ENCODE assay signal across 8 cellular contexts in the genomic region with DNA sequence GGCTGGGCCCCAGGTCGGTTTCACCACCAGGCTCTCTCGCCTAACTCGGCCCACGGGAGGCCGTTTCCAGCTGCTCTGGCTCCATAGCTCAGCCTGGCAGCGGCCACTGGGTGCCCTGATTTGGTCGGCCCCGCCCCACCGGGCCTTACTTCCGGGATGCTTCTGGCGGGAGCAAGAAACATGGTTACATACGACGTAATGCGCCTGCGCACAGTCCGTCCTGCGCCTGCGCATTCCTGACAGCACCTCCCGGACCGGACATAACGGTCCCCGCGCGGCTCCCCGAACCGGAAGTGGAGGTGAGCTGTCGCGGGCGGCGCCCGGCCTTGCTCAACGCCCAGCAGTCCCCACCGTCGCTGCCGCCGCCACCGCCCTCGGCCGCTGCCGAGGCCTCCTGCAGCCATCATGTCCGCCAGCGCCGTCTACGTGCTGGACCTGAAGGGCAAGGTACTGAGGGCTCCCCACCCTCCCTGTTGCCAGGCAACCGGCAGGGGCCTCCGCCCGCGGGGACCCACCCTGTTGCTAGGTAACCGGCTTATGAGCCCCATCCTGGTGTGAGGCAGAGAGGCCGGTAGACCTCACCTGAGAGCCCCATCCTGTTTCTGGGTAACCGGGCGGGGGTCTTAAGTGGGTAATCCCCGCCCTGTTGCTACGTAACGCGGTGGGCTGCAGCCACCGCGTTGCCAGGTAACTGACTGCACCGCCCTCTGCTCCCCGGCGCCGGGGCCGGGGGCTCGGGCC. TPM values are rescaled to one million over a fixed set of nuclear protein-coding genes. Genes with fewer than 3 reads are reported as not detected.
A peak's percentile ranks its signal among the peaks of the same experiment; 100 is the strongest.
DNase-seq lines count a peak whose midpoint lies in the region; ATAC-seq and TF ChIP-seq lines count a peak whose summit lies in the region.

Gene AP1M1 (plus strand): TSS at position 290 of the 741 bp plus-strand sequence. CDS start 116 bp downstream, at position 406.

- no peaks in the 10 kb centered on the region for H3K27me3 Mint-ChIP-seq in naive thymus-derived CD8-positive, alpha-beta T cell

- in situ Hi-C loops in GM23248 (cut with MboI): loop anchor here (25.0 kb wide), 1 partner anchor 560 kb away; the partner anchor contains the start of gene CYP4F3

- H3K4me2 ChIP-seq in DND-41 (ENCODE audit: insufficient read depth, low read length) (peak within 1 kb of the TSS; percentile 82), GM23248 (ENCODE audit: unreplicated experiment) (peak within 1 kb of the TSS; percentile 87), fibroblast of lung (ENCODE audit: extremely low read depth, insufficient read depth, low read length) (peak within 1 kb of the TSS; percentile 100)

- 1 to 2% methylated on average over 59 to 64 of the region's 64 CpGs for WGBS in GM23248 (ENCODE audit: low coverage in 1 of 2, low lambda C conversion rate in 2 of 2, missing lambda C conversion rate in 2 of 2), 2 experiments

- peaks cover 31 to 59% (median 48%) of the 10 kb centered on the region in 4 donors for H3K4me1 Mint-ChIP-seq in naive thymus-derived CD8-positive, alpha-beta T cell

- H3K9me3 ChIP-seq in DND-41 (ENCODE audit: insufficient read depth, low read length, severe bottlenecking) (no peaks in the 10 kb centered on the region), GM23248 (ENCODE audit: low read depth) (no peaks in the 10 kb centered on the region), fibroblast of lung (ENCODE audit: control insufficient read depth, insufficient read depth, low read depth, low read length) (no peaks in the 10 kb centered on the region)

- no peaks in the 10 kb centered on the region for H3K27me3 ChIP-seq in DND-41 (ENCODE audit: insufficient read depth, low read length, poor library complexity)
- H3K27me3 ChIP-seq in GM23248 (replicated peaks; ENCODE audit: insufficient read depth): no peaks in the 10 kb centered on the region
- no peaks in the 10 kb centered on the region for H3K27me3 ChIP-seq in fibroblast of lung (ENCODE audit: control insufficient read depth, insufficient read depth, low read length)

- H3F3A ChIP-seq in GM23248 (ENCODE audit: insufficient read depth): peaks cover 31% of the 10 kb centered on the region

- H3K36me3 ChIP-seq in DND-41 (ENCODE audit: insufficient read depth, low read length) (peaks cover 43% of the 10 kb centered on the region), GM23248 (ENCODE audit: low read depth) (no peaks in the 10 kb centered on the region), fibroblast of lung (ENCODE audit: control insufficient read depth, insufficient read depth, low read length) (peaks cover 15% of the 10 kb centered on the region)

- no peaks in the 10 kb centered on the region for H3K9me2 ChIP-seq in GM23248 (ENCODE audit: insufficient read depth)

- H3K4me3 ChIP-seq in DND-41 (ENCODE audit: low read depth in 1 of 2, low read length in 2 of 2) (peak within 1 kb of the TSS; percentile 96 to 98), GM23248 (peak within 1 kb of the TSS; percentile 97), fibroblast of lung (replicated peaks in 1 of 4; ENCODE audit: control extremely low read depth in 1 of 4, insufficient read depth in 1 of 4, low read depth in 3 of 4, low read length in 4 of 4) (peak within 1 kb of the TSS; percentile 81 to 100 (median 90))

- peaks cover 40% of the 10 kb centered on the region for H3K4me1 ChIP-seq in DND-41 (ENCODE audit: insufficient read depth, low read length)
- H3K4me1 ChIP-seq in GM23248 (ENCODE audit: insufficient read depth): peaks cover 35% of the 10 kb centered on the region
- H3K4me1 ChIP-seq in fibroblast of lung (ENCODE audit: control insufficient read depth, extremely low read depth, insufficient read depth, low read length): peaks cover 28% of the 10 kb centered on the region

- TF ChIP-seq CTCF in DND-41 (IDR thresholded peaks at IDR 0.05; ENCODE audit: borderline replicate concordance, extremely low read depth, low read length, poor library complexity, severe bottlenecking): no peak
- no peak for TF ChIP-seq CTCF in fibroblast of lung (conservative IDR thresholded peaks at IDR 0.05 in 1 of 2, IDR thresholded peaks at IDR 0.05 in 1 of 2; ENCODE audit: low read depth in 1 of 2, low read length in 2 of 2)

- H3K4me3 Mint-ChIP-seq in naive thymus-derived CD8-positive, alpha-beta T cell: peak within 1 kb of the TSS; percentile 75 to 95 (median 90)

- ATAC-seq in DND-41 (ENCODE audit: insufficient read depth, low read depth): peak; percentile 93
- ATAC-seq in naive thymus-derived CD8-positive, alpha-beta T cell: peak; percentile 78 to 83

- no peaks in the 10 kb centered on the region for H3K9me3 Mint-ChIP-seq in naive thymus-derived CD8-positive, alpha-beta T cell

- peaks cover 0 to 27% (median 5%) of the 10 kb centered on the region in 3 donors for H3K36me3 Mint-ChIP-seq in naive thymus-derived CD8-positive, alpha-beta T cell

- H3K79me2 ChIP-seq in DND-41 (ENCODE audit: insufficient read depth, low read length): peaks cover 54% of the 10 kb centered on the region
- H3K79me2 ChIP-seq in GM23248 (ENCODE audit: insufficient read depth): peaks cover 48% of the 10 kb centered on the region
- H3K79me2 ChIP-seq in fibroblast of lung (ENCODE audit: control insufficient read depth, insufficient read depth, low read length): peaks cover 48% of the 10 kb centered on the region

- H2AFZ ChIP-seq in DND-41 (ENCODE audit: low read depth, low read length) (peak within 1 kb of the TSS; percentile 91), GM23248 (peak within 1 kb of the TSS; percentile 69), fibroblast of lung (ENCODE audit: low read length) (peak within 1 kb of the TSS; percentile 53)

- H3K9ac ChIP-seq in DND-41 (ENCODE audit: low read depth, low read length) (peak within 1 kb of the TSS; percentile 98), GM23248 (peak within 1 kb of the TSS; percentile 91), fibroblast of lung (ENCODE audit: insufficient read depth, low read length) (peak within 1 kb of the TSS; percentile 96)

- H3K27ac ChIP-seq in DND-41 (ENCODE audit: low read length): peak within 1 kb of the TSS; percentile 98
- peak within 1 kb of the TSS; percentile 86 for H3K27ac ChIP-seq in GM23248
- peak within 1 kb of the TSS; percentile 96 for H3K27ac ChIP-seq in fibroblast of lung (ENCODE audit: insufficient read depth, low read length)

- DNase-seq in DND-41 (peak; percentile 98), GM23248 (peak; percentile 96), Kasumi-1 (lab: John Stamatoyannopoulos, UW) (peak; percentile 89 to 91), RPMI7951 (ENCODE audit: low read depth) (peak; percentile 97), fibroblast of lung (ENCODE audit: low read depth in 2 of 2) (peak; percentile 95 to 97)
- DNase-seq in activated T-helper 1 cell treated with anti-CD3 and anti-CD28 coated beads, Interleukin-2, amount 50 U/mL, for 16 hours (ENCODE audit: low read depth in 1 of 2, low spot score in 1 of 2): peak; percentile 97 to 98
- DNase-seq in naive thymus-derived CD8-positive, alpha-beta T cell: peak; percentile 94 to 99 (median 97)
- DNase-seq in stimulated activated naive CD4-positive, alpha-beta T cell (lab: John Stamatoyannopoulos, UW): peak; percentile 93 to 98 (median 96)

- POLR2A ChIA-PET in naive thymus-derived CD8-positive, alpha-beta T cell (lab: Charles Lee): interaction anchor here (0.6 to 4.2 kb wide), 25 partner anchors 9 to 1675 kb away, joined by 3 to 21 read pairs (median 5); partner anchors contain the start of genes FAM32A and KLF2

- H4K20me1 ChIP-seq in DND-41 (ENCODE audit: insufficient read depth, low read length) (peaks cover 33% of the 10 kb centered on the region), GM23248 (ENCODE audit: insufficient read depth) (no peaks in the 10 kb centered on the region), fibroblast of lung (ENCODE audit: control insufficient read depth, extremely low read depth, insufficient read depth, low read length) (no peaks in the 10 kb centered on the region)

- peak within 1 kb of the TSS; percentile 94 to 99 (median 98) for H3K27ac Mint-ChIP-seq in naive thymus-derived CD8-positive, alpha-beta T cell

RNA-seq across cellular contexts. Expression of gene AP1M1, which starts in this region (rescaled TPM):
- 86.6 and 90.0 TPM in 2 replicates for total RNA-seq in GM23248 (2014; rRNA removed; shearing (Covaris generic))
- polyA plus RNA-seq in GM23248 (2016; fragmentation: Nextera tagmentation; extraction: Ambion mirVana): 96.2 and 99.6 TPM in 2 replicates
- 134 and 138 TPM in 2 replicates for total RNA-seq in RPMI7951 (2014; rRNA removed; shearing (Covaris generic))
- 48.5 and 113 TPM in 2 replicates for total RNA-seq in fibroblast of lung
- polyA plus RNA-seq in fibroblast of lung: 94.4 and 130 TPM in 2 replicates
- 107 and 162 TPM in 2 replicates for polyA plus RNA-seq in fibroblast of lung (2012)
- 192 and 224 TPM in 2 replicates for polyA minus RNA-seq in fibroblast of lung (ENCODE audit: low replicate concordance)
- total RNA-seq in naive thymus-derived CD8-positive, alpha-beta T cell: 100 to 1,000 TPM; 151 to 154 TPM
- 100 to 1,000 TPM; 195 to 288 (median 241) TPM for polyA plus RNA-seq in naive thymus-derived CD8-positive, alpha-beta T cell

Comparison
In these comparisons a context has a peak if more than half of its experiments do, and no peak if none do; other contexts are left out.
1. Peak in every context shown above with its lines: DNase-seq, ATAC-seq, H3K4me3 ChIP-seq and H3K27ac ChIP-seq.